In genomic region chr4:22515145-22515887, GRCh38 we compare ENCODE assay signal across 1 cellular context.
TF ChIP-seq lines count a peak whose summit lies in the region.

No MANE protein-coding gene starts in this region.

TF ChIP-seq in HepG2, 621 proteins besides CTCF, POLR2A, EP300 and RAD21 (continued from another document):
- no peak for TF ChIP-seq DZIP1 (CRISPR knock-in tag; IDR thresholded peaks at IDR 0.05)
- TF ChIP-seq ZNF670 (CRISPR knock-in tag; IDR thresholded peaks at IDR 0.05; ENCODE audit: borderline replicate concordance): no peak
- no peak for TF ChIP-seq ZNF407 (CRISPR knock-in tag; IDR thresholded peaks at IDR 0.05; ENCODE audit: not compliant biosample characterization)
- no peak for TF ChIP-seq REXO4 (CRISPR knock-in tag; IDR thresholded peaks at IDR 0.05; ENCODE audit: borderline replicate concordance)
- no peak for TF ChIP-seq SMARCE1 (IDR thresholded peaks at IDR 0.05; ENCODE audit: borderline replicate concordance)
- no peak for TF ChIP-seq ZNF550 (CRISPR knock-in tag; IDR thresholded peaks at IDR 0.05; ENCODE audit: borderline replicate concordance)
- TF ChIP-seq HNRNPH1 (optimal IDR thresholded peaks at IDR 0.05; ENCODE audit: low read depth, low read length): no peak
- TF ChIP-seq PATZ1 (CRISPR knock-in tag; IDR thresholded peaks at IDR 0.05): peak; percentile 52
- TF ChIP-seq ZNF691 (CRISPR knock-in tag; IDR thresholded peaks at IDR 0.05; ENCODE audit: borderline replicate concordance, low read depth): no peak
- TF ChIP-seq RNF2 (conservative IDR thresholded peaks at IDR 0.05; ENCODE audit: low read depth): no peak; the same call in 1 of the 2 replicates
- TF ChIP-seq ISL2 (CRISPR knock-in tag; IDR thresholded peaks at IDR 0.05): peak; percentile 74
- peak; percentile 37 for TF ChIP-seq AGO2 (optimal IDR thresholded peaks at IDR 0.05; ENCODE audit: low read depth, low read length)
- no peak; the same call in 1 of the 2 replicates for TF ChIP-seq CBFB (CRISPR knock-in tag; IDR thresholded peaks at IDR 0.05)
- TF ChIP-seq KDM6A (CRISPR knock-in tag; IDR thresholded peaks at IDR 0.05; ENCODE audit: low read depth): no peak
- TF ChIP-seq ZNF253 (CRISPR knock-in tag; IDR thresholded peaks at IDR 0.05; ENCODE audit: borderline replicate concordance): no peak
- TF ChIP-seq PCBP1 (IDR thresholded peaks at IDR 0.05; ENCODE audit: borderline replicate concordance, low read depth, low read length): no peak
- TF ChIP-seq NCOA2 (CRISPR knock-in tag; IDR thresholded peaks at IDR 0.05): 0 out of 2 replicates have a peak, but pooled peaks have one; percentile 10
TF ChIP-seq in HepG2: peak in this region for 199.
